22 cellular contexts compared by ENCODE assay signal in genomic region chr2:201546576-201546975, GRCh38.
DNase-seq lines count a peak whose midpoint lies in the region; ATAC-seq and TF ChIP-seq lines count a peak whose summit lies in the region.
"Had no signal": no experiment of that assay in that cellular context is flagged by ENCODE, and none has a peak within 500 bp of the region (broad histone marks: within the 10 kb centered on the region; RNA-seq: fewer than 3 reads in every experiment).

No MANE protein-coding gene starts in this region.

- H3K27me3 ChIP-seq in SJSA1 (replicated peaks) (no peaks in the 10 kb centered on the region), suprapubic skin (no peaks in the 10 kb centered on the region)
- H3K27me3 ChIP-seq: breast epithelium, heart left ventricle, sigmoid colon had no signal

- no peak for TF ChIP-seq CTCF in suprapubic skin (IDR thresholded peaks at IDR 0.05)

- H3K36me3 ChIP-seq in SJSA1 (no peaks in the 10 kb centered on the region), suprapubic skin (no peaks in the 10 kb centered on the region)
- H3K36me3 ChIP-seq: breast epithelium, heart left ventricle, lower lobe of right lung, sigmoid colon had no signal

- no peak for TF ChIP-seq POLR2A in suprapubic skin (IDR thresholded peaks at IDR 0.05)

- H3K9me3 ChIP-seq in SJSA1 (replicated peaks) (no peaks in the 10 kb centered on the region), suprapubic skin (no peaks in the 10 kb centered on the region)
- H3K9me3 ChIP-seq: breast epithelium, heart left ventricle, lower lobe of right lung, sigmoid colon had no signal

- no peak overlapping the region for H3K4me3 Mint-ChIP-seq in activated CD8-positive, alpha-beta memory T cell treated with anti-CD3 and anti-CD28 coated beads, Interleukin-2, amount 10 ng/mL, durations not matched to agents 7 days and 5 days
- H3K4me3 Mint-ChIP-seq: activated CD4-positive, alpha-beta memory T cell treated with anti-CD3 and anti-CD28 coated beads, Interleukin-2, amount 10 ng/mL, durations not matched to agents 7 days and 5 days; activated naive CD8-positive, alpha-beta T cell; naive B cell; T-helper 1 cell treated with Interleukin-12 subunit alpha and Interleukin-12 subunit beta and Interleukin-4 antibody, amounts not matched to agents 30 μg/mL and 1 μg/mL, for 36 hours; WTC11 had no signal

- peak overlapping the region; percentile 27; the same call in 1 of the 2 replicates for H3K27ac ChIP-seq in SJSA1
- no peak overlapping the region for H3K27ac ChIP-seq in suprapubic skin
- H3K27ac ChIP-seq: breast epithelium, epithelial cell of prostate, heart left ventricle, lower lobe of right lung, parathyroid adenoma, sigmoid colon had no signal

- peaks cover 2% of the 10 kb centered on the region for H3K36me3 Mint-ChIP-seq in activated CD8-positive, alpha-beta memory T cell treated with anti-CD3 and anti-CD28 coated beads, Interleukin-2, amount 10 ng/mL, durations not matched to agents 7 days and 5 days
- H3K36me3 Mint-ChIP-seq: activated naive CD8-positive, alpha-beta T cell; WTC11 had no signal

- 45% methylated on average over 3 of the region's 3 CpGs for WGBS in suprapubic skin

- H3K4me1 Mint-ChIP-seq in activated CD8-positive, alpha-beta memory T cell treated with anti-CD3 and anti-CD28 coated beads, Interleukin-2, amount 10 ng/mL, durations not matched to agents 7 days and 5 days, result no peaks in the 10 kb centered on the region
- H3K4me1 Mint-ChIP-seq: activated CD4-positive, alpha-beta memory T cell treated with anti-CD3 and anti-CD28 coated beads, Interleukin-2, amount 10 ng/mL, durations not matched to agents 7 days and 5 days; naive B cell; WTC11 had no signal

- no peak for TF ChIP-seq EP300 in suprapubic skin (IDR thresholded peaks at IDR 0.05)

- H3K27me3 Mint-ChIP-seq in activated CD8-positive, alpha-beta memory T cell treated with anti-CD3 and anti-CD28 coated beads, Interleukin-2, amount 10 ng/mL, durations not matched to agents 7 days and 5 days, result peaks cover 4% of the 10 kb centered on the region
- H3K27me3 Mint-ChIP-seq: activated naive CD8-positive, alpha-beta T cell had no signal

- DNase-seq in GM04503 (ENCODE audit: low read depth), result peak; percentile 37
- DNase-seq in SJSA1 (ENCODE audit: low read depth in 1 of 2, low spot score in 2 of 2), result peak in 1 of 2 experiments; percentile 52
- DNase-seq in fibroblast of peridontal ligament (ENCODE audit: extremely low read depth), result peak; percentile 66
- no peak for DNase-seq in suprapubic skin (ENCODE audit: low spot score in 2 of 2)
- DNase-seq in activated CD4-positive, alpha-beta T cell treated with anti-CD3 and anti-CD28 coated beads, Interleukin-2, amount 50 U/mL, for 4 hours, result no peak
- DNase-seq in activated CD8-positive, alpha-beta memory T cell treated with anti-CD3 and anti-CD28 coated beads, Interleukin-2, amount 10 ng/mL, durations not matched to agents 7 days and 5 days, result no peak
- DNase-seq: activated CD4-positive, alpha-beta memory T cell treated with anti-CD3 and anti-CD28 coated beads, Interleukin-2, amount 10 ng/mL, durations not matched to agents 7 days and 5 days; activated T-cell treated with anti-CD3 and anti-CD28 coated beads, Interleukin-2, amount 50 U/mL, for 48 hours; C1 segment of cervical spinal cord; heart left ventricle; lower lobe of right lung; naive B cell; NCI-H187; sigmoid colon; stimulated activated CD4-positive, alpha-beta T cell treated with anti-CD3 and anti-CD28 coated beads, Interleukin-4, amount 100 ng/mL, for 1 hour had no signal

- H3K4me3 ChIP-seq in SJSA1, result no peak overlapping the region
- no peak overlapping the region for H3K4me3 ChIP-seq in suprapubic skin
- H3K4me3 ChIP-seq: breast epithelium, heart left ventricle, lower lobe of right lung, sigmoid colon had no signal

- no peak overlapping the region for H3K27ac Mint-ChIP-seq in activated CD8-positive, alpha-beta memory T cell treated with anti-CD3 and anti-CD28 coated beads, Interleukin-2, amount 10 ng/mL, durations not matched to agents 7 days and 5 days
- H3K27ac Mint-ChIP-seq: activated CD4-positive, alpha-beta memory T cell treated with anti-CD3 and anti-CD28 coated beads, Interleukin-2, amount 10 ng/mL, durations not matched to agents 7 days and 5 days; activated naive CD8-positive, alpha-beta T cell; T-helper 1 cell treated with Interleukin-12 subunit alpha and Interleukin-12 subunit beta and Interleukin-4 antibody, amounts not matched to agents 30 μg/mL and 1 μg/mL, for 36 hours; WTC11 had no signal

- CTCF ChIA-PET in activated CD8-positive, alpha-beta memory T cell treated with anti-CD3 and anti-CD28 coated beads, Interleukin-2, amount 10 ng/mL, durations not matched to agents 7 days and 5 days (lab: Charles Lee), result no interaction called here

- no peak for ATAC-seq in GM21423 (IDR thresholded peaks at IDR 0.05; ENCODE audit: unreplicated experiment)
- no peak for ATAC-seq in activated CD8-positive, alpha-beta memory T cell treated with anti-CD3 and anti-CD28 coated beads, Interleukin-2, amount 10 ng/mL, durations not matched to agents 7 days and 5 days
- ATAC-seq: heart left ventricle, lower lobe of right lung, WTC11 had no signal

- peaks cover 3% of the 10 kb centered on the region for H3K9me3 Mint-ChIP-seq in activated CD8-positive, alpha-beta memory T cell treated with anti-CD3 and anti-CD28 coated beads, Interleukin-2, amount 10 ng/mL, durations not matched to agents 7 days and 5 days (ENCODE audit: low read depth)
- H3K9me3 Mint-ChIP-seq: activated CD4-positive, alpha-beta memory T cell treated with anti-CD3 and anti-CD28 coated beads, Interleukin-2, amount 10 ng/mL, durations not matched to agents 7 days and 5 days; T-helper 1 cell treated with Interleukin-12 subunit alpha and Interleukin-12 subunit beta and Interleukin-4 antibody, amounts not matched to agents 30 μg/mL and 1 μg/mL, for 36 hours had no signal

- H3K4me1 ChIP-seq in SJSA1 (replicated peaks), result peaks cover 8% of the 10 kb centered on the region; the same call in 1 of the 2 replicates
- no peaks in the 10 kb centered on the region for H3K4me1 ChIP-seq in suprapubic skin
- H3K4me1 ChIP-seq: breast epithelium, heart left ventricle, lower lobe of right lung, parathyroid adenoma, sigmoid colon had no signal

Comparison
In these comparisons a context has a peak if more than half of its experiments do, and no peak if none do; other contexts are left out.
1. DNase-seq: peak in GM04503 (single experiment) and fibroblast of peridontal ligament (single experiment); none in suprapubic skin (0 of 2), activated CD4-positive, alpha-beta T cell treated with anti-CD3 and anti-CD28 coated beads, Interleukin-2, amount 50 U/mL, for 4 hours (0 of 2) and activated CD8-positive, alpha-beta memory T cell treated with anti-CD3 and anti-CD28 coated beads, Interleukin-2, amount 10 ng/mL, durations not matched to agents 7 days and 5 days (single experiment).